15 cellular contexts compared by ENCODE assay signal in genomic region chr12:27042018-27042417, GRCh38. TPM values are rescaled to one million over a fixed set of nuclear protein-coding genes. Genes with fewer than 3 reads are reported as not detected.
"Had no signal": no experiment of that assay in that cellular context is flagged by ENCODE, and none has a peak within 500 bp of the region (broad histone marks: within the 10 kb centered on the region; RNA-seq: fewer than 3 reads in every experiment).

No MANE protein-coding gene starts in this region.

RNA-seq across cellular contexts. Expression of gene C12orf71, which starts 40.4 kb away (rescaled TPM):
- total RNA-seq: stomach, subcutaneous adipose tissue, suprapubic skin, temporal lobe, thoracic aorta, thyroid gland, tibial nerve, transverse colon, upper lobe of left lung, upper lobe of right lung, ureter, urinary bladder, uterus, vagina had no signal
- polyA plus RNA-seq: stomach, thymus, urinary bladder had no signal
